ENCODE assay signal across 8 cellular contexts in the genomic region with DNA sequence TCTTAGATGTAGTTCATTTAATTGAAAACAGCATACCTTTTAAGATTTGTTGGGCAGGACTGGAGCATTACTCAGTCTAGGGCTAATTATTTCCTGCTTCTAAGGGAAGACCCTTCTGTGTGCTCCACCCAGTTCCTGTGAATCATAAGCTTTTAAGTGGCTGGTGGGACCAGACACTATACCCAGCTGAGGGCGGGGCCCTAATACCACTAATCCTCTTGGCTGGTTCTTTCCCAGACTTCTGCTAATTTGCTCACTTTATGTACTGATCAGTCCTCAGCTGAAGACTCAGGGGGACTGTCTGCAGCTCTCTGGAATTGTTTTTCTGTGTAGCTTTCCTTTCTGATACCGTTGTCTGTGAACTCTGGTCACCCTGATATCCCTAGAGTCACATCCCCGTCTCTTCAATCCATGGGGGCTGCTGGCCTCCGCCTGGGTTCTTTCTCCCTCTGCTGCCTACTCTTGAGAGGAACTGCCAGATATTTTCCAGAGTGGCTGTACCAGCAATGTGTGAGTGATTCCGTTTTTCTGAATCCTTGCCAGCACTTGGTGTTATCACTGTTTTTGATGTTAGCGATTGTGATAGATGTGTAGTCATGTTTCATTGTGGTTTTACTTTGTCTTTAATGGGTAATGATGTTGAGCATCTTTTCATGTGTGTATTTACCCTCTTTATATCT. TPM values are rescaled to one million over a fixed set of nuclear protein-coding genes. Genes with fewer than 3 reads are reported as not detected.
DNase-seq lines count a peak whose midpoint lies in the region; ATAC-seq and TF ChIP-seq lines count a peak whose summit lies in the region.

No MANE protein-coding gene starts in this region.

- POLR2A ChIA-PET in MCF 10A (lab: Yijun Ruan, JAX): no interaction called here

- peak; percentile 98 to 99 for ATAC-seq in activated CD4-positive, CD25-positive, alpha-beta regulatory T cell treated with anti-CD3 and anti-CD28 coated beads, Interleukin-2, amount 50 U/mL, for 24 hours
- peak; percentile 91 for ATAC-seq in omental fat pad (ENCODE audit: low FRiP score)
- ATAC-seq in HG03354 (IDR thresholded peaks at IDR 0.05; ENCODE audit: poor library complexity, severe bottlenecking, unreplicated experiment): no peak

- DNase-seq in MCF 10A (ENCODE audit: unreplicated experiment) (peak; percentile 55), breast epithelium (ENCODE audit: low spot score in 2 of 2) (no peak), omental fat pad (ENCODE audit: low spot score) (no peak), hypothalamus (lab: John Stamatoyannopoulos, UW) (no peak), NCI-H2081 (lab: John Stamatoyannopoulos, UW) (no peak)

- H3K4me3 Mint-ChIP-seq in MCF 10A (ENCODE audit: unreplicated experiment): no peak overlapping the region
- no peak overlapping the region for H3K4me3 Mint-ChIP-seq in dendritic cell treated with granulocyte-macrophage colony-stimulating factor and Interleukin-4, amounts not matched to agents 40 ng/mL and 50 ng/mL, for 4 days

- peaks cover 73% of the 10 kb centered on the region for H3K36me3 Mint-ChIP-seq in MCF 10A (ENCODE audit: insufficient read depth, unreplicated experiment)
- H3K36me3 Mint-ChIP-seq in dendritic cell treated with granulocyte-macrophage colony-stimulating factor and Interleukin-4, amounts not matched to agents 40 ng/mL and 50 ng/mL, for 4 days (ENCODE audit: low read depth): peaks cover 91% of the 10 kb centered on the region

- intact Hi-C loops in MCF 10A (cut with micrococcal nuclease) (no loop called here), breast epithelium (cut with DNase I; ENCODE audit: low total_unique reads) (no loop called here)
- intact Hi-C loops in dendritic cell treated with granulocyte-macrophage colony-stimulating factor and Interleukin-4, amounts not matched to agents 40 ng/mL and 50 ng/mL, for 4 days (cut with micrococcal nuclease): no loop called here

- H3K27ac ChIP-seq in breast epithelium: no peak overlapping the region

- CTCF ChIA-PET in MCF 10A (lab: Yijun Ruan, JAX): interaction anchor here (0.5 kb wide), 1 partner anchor 38 kb away, joined by 3 read pairs; no protein-coding TSS in a partner anchor

- BruUV-seq in MCF 10A (replicated peaks; lab: Mats Ljungman, UMichigan): no TSS peak

- no peak for TF ChIP-seq POLR2A in breast epithelium (IDR thresholded peaks at IDR 0.05)

- H3K4me3 ChIP-seq in breast epithelium: no peak overlapping the region

- H3K4me1 Mint-ChIP-seq in MCF 10A (ENCODE audit: insufficient read depth, unreplicated experiment): peaks cover 8% of the 10 kb centered on the region
- H3K4me1 Mint-ChIP-seq in dendritic cell treated with granulocyte-macrophage colony-stimulating factor and Interleukin-4, amounts not matched to agents 40 ng/mL and 50 ng/mL, for 4 days (ENCODE audit: low read depth): peaks cover 10% of the 10 kb centered on the region

- no peaks in the 10 kb centered on the region for H3K27me3 ChIP-seq in breast epithelium

- H3K27me3 Mint-ChIP-seq in MCF 10A (ENCODE audit: insufficient read depth, unreplicated experiment): no peaks in the 10 kb centered on the region
- no peaks in the 10 kb centered on the region for H3K27me3 Mint-ChIP-seq in dendritic cell treated with granulocyte-macrophage colony-stimulating factor and Interleukin-4, amounts not matched to agents 40 ng/mL and 50 ng/mL, for 4 days

- H3K4me1 ChIP-seq in breast epithelium: no peaks in the 10 kb centered on the region

- H3K9me3 ChIP-seq in breast epithelium: no peaks in the 10 kb centered on the region

- TF ChIP-seq CTCF in MCF 10A (IDR thresholded peaks at IDR 0.05; ENCODE audit: unreplicated experiment): no peak
- TF ChIP-seq CTCF in breast epithelium (IDR thresholded peaks at IDR 0.05): no peak
- no peak for TF ChIP-seq CTCF in omental fat pad (IDR thresholded peaks at IDR 0.05)

- H3K36me3 ChIP-seq in breast epithelium: peaks cover 5% of the 10 kb centered on the region

- no peak overlapping the region for H3K27ac Mint-ChIP-seq in MCF 10A (ENCODE audit: low read depth, unreplicated experiment)
- peak overlapping the region; percentile 81 for H3K27ac Mint-ChIP-seq in dendritic cell treated with granulocyte-macrophage colony-stimulating factor and Interleukin-4, amounts not matched to agents 40 ng/mL and 50 ng/mL, for 4 days

- H3K9me3 Mint-ChIP-seq in MCF 10A (ENCODE audit: unreplicated experiment): no peaks in the 10 kb centered on the region
- no peaks in the 10 kb centered on the region for H3K9me3 Mint-ChIP-seq in dendritic cell treated with granulocyte-macrophage colony-stimulating factor and Interleukin-4, amounts not matched to agents 40 ng/mL and 50 ng/mL, for 4 days

RNA-seq across cellular contexts. Expression of gene MFSD11, which starts 35.1 kb away (rescaled TPM):
- total RNA-seq in MCF 10A (2022) (11.6 and 13.8 TPM in 2 replicates), breast epithelium (10 to 100 TPM; 20.6 to 42.6 (median 23.6) TPM), omental fat pad (10 to 100 TPM; 17.9 to 38.9 (median 26.3) TPM)

RNA-seq across cellular contexts. Expression of gene SRSF2, which starts 35.9 kb away (rescaled TPM):
- total RNA-seq in MCF 10A (2022) (161 and 168 TPM in 2 replicates), breast epithelium (100 to 1,000 TPM; 143 to 247 (median 244) TPM), omental fat pad (100 to 1,000 TPM; 208 to 463 (median 244) TPM)

RNA-seq across cellular contexts. Expression of gene METTL23, which starts 46.3 kb away (rescaled TPM):
- total RNA-seq in MCF 10A (2022) (35.1 and 37.1 TPM in 2 replicates), breast epithelium (10 to 100 TPM; 25.6 to 47.7 (median 28.5) TPM), omental fat pad (10 to 100 TPM; 13.6 to 30.2 (median 26.9) TPM)

RNA-seq across cellular contexts. Expression of gene JMJD6, which starts 46.6 kb away (rescaled TPM):
- 29.4 and 45.8 TPM in 2 replicates for total RNA-seq in MCF 10A (2022)
- 10 to 100 TPM; 13.1 to 34.1 (median 25.6) TPM for total RNA-seq in breast epithelium
- total RNA-seq in omental fat pad: 10 to 100 TPM; 17.7 to 40.4 (median 30.4) TPM
